ENCODE assay signal across 25 cellular contexts in genomic region chr15:81381725-81382124, GRCh38. TPM values are rescaled to one million over a fixed set of nuclear protein-coding genes. Genes with fewer than 3 reads are reported as not detected.
"Had no signal": no experiment of that assay in that cellular context is flagged by ENCODE, and none has a peak within 500 bp of the region (broad histone marks: within the 10 kb centered on the region; RNA-seq: fewer than 3 reads in every experiment).

No MANE protein-coding gene starts in this region.

- ATAC-seq: HepG2 had no signal

- H3K27me3 ChIP-seq: MG63 had no signal

- H3K36me3 ChIP-seq: MG63 had no signal

- H3K4me3 ChIP-seq: MG63 had no signal

- DNase-seq: IMR-90, Karpas-422, KG1, MG63, NCI-H1092, NCI-H1105 treated with DMSO at 0.1 percent for 48 hours, NCI-H1417 treated with DMSO at 0.1 percent for 48 hours, NCI-H146, NCI-H1694 treated with DMSO at 0.1 percent for 48 hours, NCI-H1930, NCI-H2081, NCI-H2171, NCI-H226, NCI-H446, NCI-H510A, NCI-H524 treated with DMSO at 0.1 percent for 48 hours, NCI-H69, NCI-H774, SHP77, SK-N-SH, SW 1271 had no signal

- H3K27ac ChIP-seq: RWPE1 had no signal

- H3K9me3 ChIP-seq: MG63, SK-N-SH had no signal

RNA-seq across cellular contexts. Expression of gene TMC3, which starts 7.7 kb away (rescaled TPM):
- total RNA-seq: HepG2, HT1080, IMR-90, SK-MEL-5 had no signal
